20 cellular contexts compared by ENCODE assay signal in genomic region chr3:11574981-11575669, GRCh38.
DNase-seq lines count a peak whose midpoint lies in the region; ATAC-seq, FAIRE-seq and TF ChIP-seq lines count a peak whose summit lies in the region.
"Had no signal": no experiment of that assay in that cellular context is flagged by ENCODE, and none has a peak within 500 bp of the region (broad histone marks: within the 10 kb centered on the region; RNA-seq: fewer than 3 reads in every experiment).

No MANE protein-coding gene starts in this region.

- no peaks in the 10 kb centered on the region for H3K27me3 ChIP-seq in bronchial epithelial cell (ENCODE audit: control insufficient read depth, insufficient read depth, low read length)

- H3K4me1 Mint-ChIP-seq in activated naive CD4-positive, alpha-beta T cell treated with anti-CD3 and anti-CD28 coated beads, Interleukin-2, amount 50 U/mL, for 24 hours, result peaks cover 25% of the 10 kb centered on the region
- H3K4me1 Mint-ChIP-seq in activated naive CD4-positive, alpha-beta T cell treated with anti-CD3 and anti-CD28 coated beads, Interleukin-2, amount 10 ng/mL, durations not matched to agents 7 days and 5 days, result no peaks in the 10 kb centered on the region
- peaks cover 74% of the 10 kb centered on the region for H3K4me1 Mint-ChIP-seq in nephron
- H3K4me1 Mint-ChIP-seq in type B pancreatic cell (ENCODE audit: unreplicated experiment), result peaks cover 39% of the 10 kb centered on the region

- peak overlapping the region; percentile 76 for H3K27ac Mint-ChIP-seq in activated naive CD4-positive, alpha-beta T cell treated with anti-CD3 and anti-CD28 coated beads, Interleukin-2, amount 50 U/mL, for 24 hours
- no peak overlapping the region for H3K27ac Mint-ChIP-seq in activated naive CD4-positive, alpha-beta T cell treated with anti-CD3 and anti-CD28 coated beads, Interleukin-2, amount 10 ng/mL, durations not matched to agents 7 days and 5 days
- H3K27ac Mint-ChIP-seq in nephron (peak overlapping the region; percentile 59 to 70 (median 68)), type B pancreatic cell (peak overlapping the region; percentile 26)
- H3K27ac Mint-ChIP-seq: CD4-positive, alpha-beta T cell had no signal

- H3K4me3 Mint-ChIP-seq in activated naive CD4-positive, alpha-beta T cell treated with anti-CD3 and anti-CD28 coated beads, Interleukin-2, amount 50 U/mL, for 24 hours, result no peak overlapping the region
- no peak overlapping the region for H3K4me3 Mint-ChIP-seq in activated naive CD4-positive, alpha-beta T cell treated with anti-CD3 and anti-CD28 coated beads, Interleukin-2, amount 10 ng/mL, durations not matched to agents 7 days and 5 days
- H3K4me3 Mint-ChIP-seq in nephron (no peak overlapping the region), type B pancreatic cell (no peak overlapping the region)
- H3K4me3 Mint-ChIP-seq: CD4-positive, alpha-beta T cell had no signal

- H3K4me3 ChIP-seq in bronchial epithelial cell (ENCODE audit: low read depth, low read length), result no peak overlapping the region
- H3K4me3 ChIP-seq: GM12878, K562 had no signal

- CTCF ChIA-PET in activated naive CD4-positive, alpha-beta T cell treated with anti-CD3 and anti-CD28 coated beads, Interleukin-2, amount 10 ng/mL, durations not matched to agents 7 days and 5 days (lab: Charles Lee), result no interaction called here

- no peaks in the 10 kb centered on the region for H3K27me3 Mint-ChIP-seq in activated naive CD4-positive, alpha-beta T cell treated with anti-CD3 and anti-CD28 coated beads, Interleukin-2, amount 50 U/mL, for 24 hours
- H3K27me3 Mint-ChIP-seq in activated naive CD4-positive, alpha-beta T cell treated with anti-CD3 and anti-CD28 coated beads, Interleukin-2, amount 10 ng/mL, durations not matched to agents 7 days and 5 days, result no peaks in the 10 kb centered on the region
- H3K27me3 Mint-ChIP-seq in nephron (ENCODE audit: low read depth) (no peaks in the 10 kb centered on the region), type B pancreatic cell (no peaks in the 10 kb centered on the region)
- H3K27me3 Mint-ChIP-seq: CD4-positive, alpha-beta T cell had no signal

- TF ChIP-seq CTCF in bronchial epithelial cell (IDR thresholded peaks at IDR 0.05; ENCODE audit: insufficient read depth, low read length, severe bottlenecking) (no peak), nephron (IDR thresholded peaks at IDR 0.05; ENCODE audit: unreplicated experiment in 3 of 3) (no peak), type B pancreatic cell (conservative IDR thresholded peaks at IDR 0.05) (no peak)

- FAIRE-seq in bronchial epithelial cell (lab: Jason Lieb, UNC), result peak; percentile 60
- FAIRE-seq: A204.1, GM12878, K562 had no signal

- no peak for DNase-seq in activated naive CD4-positive, alpha-beta T cell treated with anti-CD3 and anti-CD28 coated beads, Interleukin-2, amount 10 ng/mL, durations not matched to agents 7 days and 5 days
- DNase-seq in bronchial epithelial cell (ENCODE audit: low read depth) (no peak), type B pancreatic cell (ENCODE audit: extremely low spot score, unreplicated experiment) (no peak), NCI-H774 (lab: John Stamatoyannopoulos, UW) (no peak)
- DNase-seq: CD4-positive, alpha-beta T cell; GOT3; NCI-H1105 treated with DMSO at 0.1 percent for 48 hours; NCI-H1694; NCI-H2081 treated with DMSO at 0.1 percent for 48 hours; NCI-H446 treated with DMSO at 0.1 percent for 48 hours; NCI-H748 treated with DMSO at 0.1 percent for 48 hours; RPMI8226; SIG-M5 had no signal

- H3K9me3 Mint-ChIP-seq in activated naive CD4-positive, alpha-beta T cell treated with anti-CD3 and anti-CD28 coated beads, Interleukin-2, amount 50 U/mL, for 24 hours, result no peaks in the 10 kb centered on the region
- H3K9me3 Mint-ChIP-seq in activated naive CD4-positive, alpha-beta T cell treated with anti-CD3 and anti-CD28 coated beads, Interleukin-2, amount 10 ng/mL, durations not matched to agents 7 days and 5 days, result no peaks in the 10 kb centered on the region
- H3K9me3 Mint-ChIP-seq in nephron (no peaks in the 10 kb centered on the region), type B pancreatic cell (no peaks in the 10 kb centered on the region)
- H3K9me3 Mint-ChIP-seq: CD4-positive, alpha-beta T cell had no signal

- ATAC-seq in HG03439 (IDR thresholded peaks at IDR 0.05; ENCODE audit: unreplicated experiment), result no peak
- ATAC-seq in GM21723 (IDR thresholded peaks at IDR 0.05; ENCODE audit: unreplicated experiment), result no peak
- ATAC-seq: GM12878, K562 had no signal

- peaks cover 9% of the 10 kb centered on the region for H3K36me3 ChIP-seq in bronchial epithelial cell (ENCODE audit: control insufficient read depth, insufficient read depth, low read length)

- peaks cover 3% of the 10 kb centered on the region for H3K36me3 Mint-ChIP-seq in activated naive CD4-positive, alpha-beta T cell treated with anti-CD3 and anti-CD28 coated beads, Interleukin-2, amount 50 U/mL, for 24 hours
- peaks cover 5% of the 10 kb centered on the region for H3K36me3 Mint-ChIP-seq in activated naive CD4-positive, alpha-beta T cell treated with anti-CD3 and anti-CD28 coated beads, Interleukin-2, amount 10 ng/mL, durations not matched to agents 7 days and 5 days
- H3K36me3 Mint-ChIP-seq in nephron (ENCODE audit: low read depth) (peaks cover 50% of the 10 kb centered on the region), type B pancreatic cell (peaks cover 27% of the 10 kb centered on the region)
